In genomic region chr16:11152677-11153321, GRCh38 we compare ENCODE assay signal across 1 cellular context.
TF ChIP-seq lines count a peak whose summit lies in the region.

No MANE protein-coding gene starts in this region.

TF ChIP-seq in HepG2, 621 proteins besides CTCF, POLR2A, EP300 and RAD21 (continued from another document):
- TF ChIP-seq MXI1 (IDR thresholded peaks at IDR 0.05; ENCODE audit: borderline replicate concordance, low read depth, low read length) (no peak), SP1 (IDR thresholded peaks at IDR 0.05) (no peak), SP1 (CRISPR knock-in tag; IDR thresholded peaks at IDR 0.05) (peak; percentile 16; the same call in 1 of the 2 replicates), MEF2D (CRISPR knock-in tag; IDR thresholded peaks at IDR 0.05) (no peak), ZNF335 (CRISPR knock-in tag; IDR thresholded peaks at IDR 0.05) (no peak), TARDBP (CRISPR knock-in tag; IDR thresholded peaks at IDR 0.05) (peak; percentile 42; the same call in 1 of the 2 replicates), ZNF446 (CRISPR knock-in tag; IDR thresholded peaks at IDR 0.05) (no peak), TBX2 (CRISPR knock-in tag; IDR thresholded peaks at IDR 0.05; ENCODE audit: borderline replicate concordance) (peak; percentile 50; the same call in 1 of the 2 replicates), EED (CRISPR knock-in tag; IDR thresholded peaks at IDR 0.05) (no peak), MED8 (CRISPR knock-in tag; IDR thresholded peaks at IDR 0.05; ENCODE audit: insufficient replicate concordance) (no peak), U2AF2 (IDR thresholded peaks at IDR 0.05; ENCODE audit: low read depth, low read length) (no peak), GRHL1 (CRISPR knock-in tag; conservative IDR thresholded peaks at IDR 0.05) (no peak), ATF7-NPFF (CRISPR knock-in tag; IDR thresholded peaks at IDR 0.05; ENCODE audit: low read depth) (no peak), SIN3A (IDR thresholded peaks at IDR 0.05; ENCODE audit: borderline replicate concordance, low read depth, low read length) (no peak), ZNF776 (CRISPR knock-in tag; IDR thresholded peaks at IDR 0.05) (no peak), KDM5A (IDR thresholded peaks at IDR 0.05; ENCODE audit: borderline replicate concordance, low read length) (no peak), TEAD3 (CRISPR knock-in tag; optimal IDR thresholded peaks at IDR 0.05; ENCODE audit: borderline replicate concordance) (peak; percentile 63), ZNF333 (CRISPR knock-in tag; IDR thresholded peaks at IDR 0.05; ENCODE audit: borderline replicate concordance) (no peak), IRF1 (CRISPR knock-in tag; IDR thresholded peaks at IDR 0.05; ENCODE audit: low read depth) (no peak), PPARG (CRISPR knock-in tag; conservative IDR thresholded peaks at IDR 0.05) (0 out of 2 replicates have a peak, but pooled peaks have one; percentile 54), MYC (CRISPR knock-in tag; IDR thresholded peaks at IDR 0.05; ENCODE audit: borderline replicate concordance) (no peak; the same call in 1 of the 2 replicates)
- TF ChIP-seq, protein P1, sequence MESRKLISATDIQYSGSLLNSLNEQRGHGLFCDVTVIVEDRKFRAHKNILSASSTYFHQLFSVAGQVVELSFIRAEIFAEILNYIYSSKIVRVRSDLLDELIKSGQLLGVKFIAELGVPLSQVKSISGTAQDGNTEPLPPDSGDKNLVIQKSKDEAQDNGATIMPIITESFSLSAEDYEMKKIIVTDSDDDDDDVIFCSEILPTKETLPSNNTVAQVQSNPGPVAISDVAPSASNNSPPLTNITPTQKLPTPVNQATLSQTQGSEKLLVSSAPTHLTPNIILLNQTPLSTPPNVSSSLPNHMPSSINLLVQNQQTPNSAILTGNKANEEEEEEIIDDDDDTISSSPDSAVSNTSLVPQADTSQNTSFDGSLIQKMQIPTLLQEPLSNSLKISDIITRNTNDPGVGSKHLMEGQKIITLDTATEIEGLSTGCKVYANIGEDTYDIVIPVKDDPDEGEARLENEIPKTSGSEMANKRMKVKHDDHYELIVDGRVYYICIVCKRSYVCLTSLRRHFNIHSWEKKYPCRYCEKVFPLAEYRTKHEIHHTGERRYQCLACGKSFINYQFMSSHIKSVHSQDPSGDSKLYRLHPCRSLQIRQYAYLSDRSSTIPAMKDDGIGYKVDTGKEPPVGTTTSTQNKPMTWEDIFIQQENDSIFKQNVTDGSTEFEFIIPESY (CRISPR knock-in tag; IDR thresholded peaks at IDR 0.05): no peak
- TF ChIP-seq, protein P2, sequence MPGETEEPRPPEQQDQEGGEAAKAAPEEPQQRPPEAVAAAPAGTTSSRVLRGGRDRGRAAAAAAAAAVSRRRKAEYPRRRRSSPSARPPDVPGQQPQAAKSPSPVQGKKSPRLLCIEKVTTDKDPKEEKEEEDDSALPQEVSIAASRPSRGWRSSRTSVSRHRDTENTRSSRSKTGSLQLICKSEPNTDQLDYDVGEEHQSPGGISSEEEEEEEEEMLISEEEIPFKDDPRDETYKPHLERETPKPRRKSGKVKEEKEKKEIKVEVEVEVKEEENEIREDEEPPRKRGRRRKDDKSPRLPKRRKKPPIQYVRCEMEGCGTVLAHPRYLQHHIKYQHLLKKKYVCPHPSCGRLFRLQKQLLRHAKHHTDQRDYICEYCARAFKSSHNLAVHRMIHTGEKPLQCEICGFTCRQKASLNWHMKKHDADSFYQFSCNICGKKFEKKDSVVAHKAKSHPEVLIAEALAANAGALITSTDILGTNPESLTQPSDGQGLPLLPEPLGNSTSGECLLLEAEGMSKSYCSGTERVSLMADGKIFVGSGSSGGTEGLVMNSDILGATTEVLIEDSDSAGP (CRISPR knock-in tag; IDR thresholded peaks at IDR 0.05; ENCODE audit: borderline replicate concordance): 0 out of 2 replicates have a peak, but pooled peaks have one; percentile 21
- TF ChIP-seq, protein P3, sequence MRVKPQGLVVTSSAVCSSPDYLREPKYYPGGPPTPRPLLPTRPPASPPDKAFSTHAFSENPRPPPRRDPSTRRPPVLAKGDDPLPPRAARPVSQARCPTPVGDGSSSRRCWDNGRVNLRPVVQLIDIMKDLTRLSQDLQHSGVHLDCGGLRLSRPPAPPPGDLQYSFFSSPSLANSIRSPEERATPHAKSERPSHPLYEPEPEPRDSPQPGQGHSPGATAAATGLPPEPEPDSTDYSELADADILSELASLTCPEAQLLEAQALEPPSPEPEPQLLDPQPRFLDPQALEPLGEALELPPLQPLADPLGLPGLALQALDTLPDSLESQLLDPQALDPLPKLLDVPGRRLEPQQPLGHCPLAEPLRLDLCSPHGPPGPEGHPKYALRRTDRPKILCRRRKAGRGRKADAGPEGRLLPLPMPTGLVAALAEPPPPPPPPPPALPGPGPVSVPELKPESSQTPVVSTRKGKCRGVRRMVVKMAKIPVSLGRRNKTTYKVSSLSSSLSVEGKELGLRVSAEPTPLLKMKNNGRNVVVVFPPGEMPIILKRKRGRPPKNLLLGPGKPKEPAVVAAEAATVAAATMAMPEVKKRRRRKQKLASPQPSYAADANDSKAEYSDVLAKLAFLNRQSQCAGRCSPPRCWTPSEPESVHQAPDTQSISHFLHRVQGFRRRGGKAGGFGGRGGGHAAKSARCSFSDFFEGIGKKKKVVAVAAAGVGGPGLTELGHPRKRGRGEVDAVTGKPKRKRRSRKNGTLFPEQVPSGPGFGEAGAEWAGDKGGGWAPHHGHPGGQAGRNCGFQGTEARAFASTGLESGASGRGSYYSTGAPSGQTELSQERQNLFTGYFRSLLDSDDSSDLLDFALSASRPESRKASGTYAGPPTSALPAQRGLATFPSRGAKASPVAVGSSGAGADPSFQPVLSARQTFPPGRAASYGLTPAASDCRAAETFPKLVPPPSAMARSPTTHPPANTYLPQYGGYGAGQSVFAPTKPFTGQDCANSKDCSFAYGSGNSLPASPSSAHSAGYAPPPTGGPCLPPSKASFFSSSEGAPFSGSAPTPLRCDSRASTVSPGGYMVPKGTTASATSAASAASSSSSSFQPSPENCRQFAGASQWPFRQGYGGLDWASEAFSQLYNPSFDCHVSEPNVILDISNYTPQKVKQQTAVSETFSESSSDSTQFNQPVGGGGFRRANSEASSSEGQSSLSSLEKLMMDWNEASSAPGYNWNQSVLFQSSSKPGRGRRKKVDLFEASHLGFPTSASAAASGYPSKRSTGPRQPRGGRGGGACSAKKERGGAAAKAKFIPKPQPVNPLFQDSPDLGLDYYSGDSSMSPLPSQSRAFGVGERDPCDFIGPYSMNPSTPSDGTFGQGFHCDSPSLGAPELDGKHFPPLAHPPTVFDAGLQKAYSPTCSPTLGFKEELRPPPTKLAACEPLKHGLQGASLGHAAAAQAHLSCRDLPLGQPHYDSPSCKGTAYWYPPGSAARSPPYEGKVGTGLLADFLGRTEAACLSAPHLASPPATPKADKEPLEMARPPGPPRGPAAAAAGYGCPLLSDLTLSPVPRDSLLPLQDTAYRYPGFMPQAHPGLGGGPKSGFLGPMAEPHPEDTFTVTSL (CRISPR knock-in tag; IDR thresholded peaks at IDR 0.05; ENCODE audit: borderline replicate concordance): peak; percentile 62; the same call in 1 of the 2 replicates
